In the genomic region with DNA sequence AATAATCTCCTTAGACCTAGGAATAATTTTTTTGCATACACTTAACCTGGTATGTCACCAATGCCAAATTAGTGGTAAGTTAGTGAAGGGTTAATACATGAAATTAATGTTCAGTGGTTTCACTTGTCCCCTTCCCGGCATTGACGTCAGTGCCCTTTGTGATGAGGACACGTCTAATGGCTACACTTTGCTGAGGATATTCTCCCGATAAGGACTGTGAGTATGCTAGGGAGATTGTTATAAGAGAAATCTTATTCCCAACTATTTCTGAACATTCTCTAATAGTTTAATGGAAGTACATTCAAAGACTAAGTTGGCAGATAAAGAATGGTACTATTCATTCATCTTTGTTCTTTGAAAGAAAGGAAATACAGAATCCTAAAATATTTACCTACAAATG, we compare ENCODE assay signal across 23 cellular contexts.
DNase-seq lines count a peak whose midpoint lies in the region; ATAC-seq and TF ChIP-seq lines count a peak whose summit lies in the region.
"Had no signal": no experiment of that assay in that cellular context is flagged by ENCODE, and none has a peak within 500 bp of the region (broad histone marks: within the 10 kb centered on the region; RNA-seq: fewer than 3 reads in every experiment).

No MANE protein-coding gene starts in this region.

- H3K27ac ChIP-seq in GM23248 (peak overlapping the region; percentile 68), heart left ventricle (peak overlapping the region in 11 of 12 donors; percentile 7 to 66 (median 46))
- H3K27ac ChIP-seq: ovary, right lobe of liver, RWPE1, thoracic aorta had no signal

- WGBS in GM23248 (ENCODE audit: low coverage in 1 of 2, low lambda C conversion rate in 2 of 2, missing lambda C conversion rate in 2 of 2), 2 experiments, result 62 to 63% methylated on average over 4 of the region's 4 CpGs
- WGBS in heart left ventricle, 4 donors, result 5 to 24% (median 15%) methylated on average over 4 of the region's 4 CpGs

- H3K9ac ChIP-seq in GM23248, result no peak overlapping the region

- H3K9me3 Mint-ChIP-seq in nephron progenitor cell, result peaks cover 10% of the 10 kb centered on the region
- no peaks in the 10 kb centered on the region for H3K9me3 Mint-ChIP-seq in activated CD4-positive, alpha-beta memory T cell treated with anti-CD3 and anti-CD28 coated beads for 36 hours
- H3K9me3 Mint-ChIP-seq: activated naive CD4-positive, alpha-beta T cell treated with anti-CD3 and anti-CD28 coated beads, Interleukin-2, amount 50 U/mL, for 24 hours; activated T-helper 1 cell treated with anti-CD3 and anti-CD28 coated beads, Interleukin-12 subunit alpha, Interleukin-12 subunit beta, Interleukin-2, Interleukin-4 antibody, amounts not matched to agents 30 ng/mL and 10 ng/mL and 1 ng/mL, durations not matched to agents 14 hours and 24 hours and 36 hours; CD4-positive, alpha-beta memory T cell had no signal

- peak overlapping the region; percentile 64 for H3K4me2 ChIP-seq in GM23248 (ENCODE audit: unreplicated experiment)

- H3K9me3 ChIP-seq in GM23248 (ENCODE audit: low read depth), result no peaks in the 10 kb centered on the region
- no peaks in the 10 kb centered on the region for H3K9me3 ChIP-seq in heart left ventricle
- H3K9me3 ChIP-seq: ovary, right lobe of liver, thoracic aorta had no signal

- no peak for TF ChIP-seq POLR2A in heart left ventricle (IDR thresholded peaks at IDR 0.05)

- CTCF ChIA-PET in activated CD4-positive, alpha-beta memory T cell treated with anti-CD3 and anti-CD28 coated beads for 36 hours (lab: Charles Lee), result no interaction called here

- DNase-seq in GM23248 (no peak), SK-MEL-5 (ENCODE audit: low read depth, low spot score) (peak; percentile 42), heart left ventricle (peak in 2 of 5 donors; percentile 29 to 82), nephron progenitor cell (no peak), OCI-M1 (lab: John Stamatoyannopoulos, UW) (no peak), NCI-H2081 (lab: John Stamatoyannopoulos, UW) (no peak)
- DNase-seq in activated CD4-positive, alpha-beta memory T cell treated with anti-CD3 and anti-CD28 coated beads for 36 hours, result no peak
- DNase-seq: activated CD8-positive, alpha-beta memory T cell treated with anti-CD3 and anti-CD28 coated beads, Interleukin-2, amount 10 ng/mL, durations not matched to agents 7 days and 5 days; aorta; CD4-positive, alpha-beta memory T cell; DMS79; effector memory CD4-positive, alpha-beta T cell; NCI-H187; NCI-H446 treated with DMSO at 0.1 percent for 48 hours; ovary; right lobe of liver had no signal

- H3K27me3 ChIP-seq in GM23248 (replicated peaks; ENCODE audit: insufficient read depth), result no peaks in the 10 kb centered on the region
- no peaks in the 10 kb centered on the region for H3K27me3 ChIP-seq in heart left ventricle
- H3K27me3 ChIP-seq: ovary, right lobe of liver had no signal

- no peak for TF ChIP-seq CTCF in heart left ventricle (IDR thresholded peaks at IDR 0.05)
- TF ChIP-seq CTCF in nephron progenitor cell (IDR thresholded peaks at IDR 0.05), result no peak

- intact Hi-C loops in heart left ventricle (cut with DNase I), result no loop called here
- intact Hi-C loops in activated CD4-positive, alpha-beta memory T cell treated with anti-CD3 and anti-CD28 coated beads for 36 hours (cut with micrococcal nuclease), result no loop called here

- peaks cover 42% of the 10 kb centered on the region for H3K4me1 Mint-ChIP-seq in nephron progenitor cell
- peaks cover 9% of the 10 kb centered on the region for H3K4me1 Mint-ChIP-seq in activated CD4-positive, alpha-beta memory T cell treated with anti-CD3 and anti-CD28 coated beads for 36 hours (ENCODE audit: low read depth)
- H3K4me1 Mint-ChIP-seq: activated naive CD4-positive, alpha-beta T cell treated with anti-CD3 and anti-CD28 coated beads, Interleukin-2, amount 50 U/mL, for 24 hours; CD4-positive, alpha-beta memory T cell had no signal

- no peaks in the 10 kb centered on the region for H3K9me2 ChIP-seq in GM23248 (ENCODE audit: insufficient read depth)

- no peaks in the 10 kb centered on the region for H3K79me2 ChIP-seq in GM23248 (ENCODE audit: insufficient read depth)

- H3K36me3 Mint-ChIP-seq in nephron progenitor cell (ENCODE audit: low read depth), result peaks cover 91% of the 10 kb centered on the region
- H3K36me3 Mint-ChIP-seq in activated CD4-positive, alpha-beta memory T cell treated with anti-CD3 and anti-CD28 coated beads for 36 hours, result no peaks in the 10 kb centered on the region
- H3K36me3 Mint-ChIP-seq: activated CD8-positive, alpha-beta memory T cell treated with anti-CD3 and anti-CD28 coated beads, Interleukin-2, amount 10 ng/mL, durations not matched to agents 7 days and 5 days; activated naive CD4-positive, alpha-beta T cell treated with anti-CD3 and anti-CD28 coated beads, Interleukin-2, amount 50 U/mL, for 24 hours; CD4-positive, alpha-beta memory T cell had no signal

- in situ Hi-C loops in GM23248 (cut with MboI) (no loop called here), SK-MEL-5 (cut with HindIII; ENCODE audit: low pct_unique_long_range_greater_than_20kb, low sequenced_read_pairs) (no loop called here)

- ATAC-seq in heart left ventricle, result peak; percentile 57 to 82 (median 75)
- no peak for ATAC-seq in HG02571 (IDR thresholded peaks at IDR 0.05; ENCODE audit: unreplicated experiment)
- ATAC-seq: activated CD8-positive, alpha-beta memory T cell treated with anti-CD3 and anti-CD28 coated beads, Interleukin-2, amount 10 ng/mL, durations not matched to agents 7 days and 5 days; GM12878; K562; right lobe of liver had no signal

- no peak overlapping the region for H3K4me3 Mint-ChIP-seq in nephron progenitor cell
- no peak overlapping the region for H3K4me3 Mint-ChIP-seq in activated CD4-positive, alpha-beta memory T cell treated with anti-CD3 and anti-CD28 coated beads for 36 hours
- H3K4me3 Mint-ChIP-seq: activated CD8-positive, alpha-beta memory T cell treated with anti-CD3 and anti-CD28 coated beads, Interleukin-2, amount 10 ng/mL, durations not matched to agents 7 days and 5 days; activated naive CD4-positive, alpha-beta T cell treated with anti-CD3 and anti-CD28 coated beads, Interleukin-2, amount 50 U/mL, for 24 hours; activated T-helper 1 cell treated with anti-CD3 and anti-CD28 coated beads, Interleukin-12 subunit alpha, Interleukin-12 subunit beta, Interleukin-2, Interleukin-4 antibody, amounts not matched to agents 30 ng/mL and 10 ng/mL and 1 ng/mL, durations not matched to agents 14 hours and 24 hours and 36 hours; CD4-positive, alpha-beta memory T cell had no signal

- no peaks in the 10 kb centered on the region for H3K27me3 Mint-ChIP-seq in nephron progenitor cell (ENCODE audit: low read depth, poor library complexity)
- H3K27me3 Mint-ChIP-seq in activated CD4-positive, alpha-beta memory T cell treated with anti-CD3 and anti-CD28 coated beads for 36 hours, result peaks cover 18% of the 10 kb centered on the region

- H3K4me1 ChIP-seq in GM23248 (ENCODE audit: insufficient read depth), result peaks cover 49% of the 10 kb centered on the region
- H3K4me1 ChIP-seq in heart left ventricle, result peaks cover 0 to 36% (median 17%) of the 10 kb centered on the region in 12 donors
- H3K4me1 ChIP-seq: right lobe of liver had no signal

- H3K4me3 ChIP-seq in GM23248 (no peak overlapping the region), heart left ventricle (no peak overlapping the region)
- H3K4me3 ChIP-seq: GM12878, K562, ovary, right lobe of liver, thoracic aorta had no signal

- H3K36me3 ChIP-seq in GM23248 (ENCODE audit: low read depth) (no peaks in the 10 kb centered on the region), heart left ventricle (peaks cover 0 to 60% (median 15%) of the 10 kb centered on the region in 9 donors)
- H3K36me3 ChIP-seq: ovary, right lobe of liver, thoracic aorta had no signal

- POLR2A ChIA-PET in activated CD4-positive, alpha-beta memory T cell treated with anti-CD3 and anti-CD28 coated beads for 36 hours (lab: Charles Lee), result no interaction called here

- no peaks in the 10 kb centered on the region for H4K20me1 ChIP-seq in GM23248 (ENCODE audit: insufficient read depth)

- peak overlapping the region; percentile 29 for H3K27ac Mint-ChIP-seq in nephron progenitor cell
- H3K27ac Mint-ChIP-seq in activated CD4-positive, alpha-beta memory T cell treated with anti-CD3 and anti-CD28 coated beads for 36 hours, result no peak overlapping the region
- H3K27ac Mint-ChIP-seq: activated CD8-positive, alpha-beta memory T cell treated with anti-CD3 and anti-CD28 coated beads, Interleukin-2, amount 10 ng/mL, durations not matched to agents 7 days and 5 days; activated naive CD4-positive, alpha-beta T cell treated with anti-CD3 and anti-CD28 coated beads, Interleukin-2, amount 50 U/mL, for 24 hours; activated T-helper 1 cell treated with anti-CD3 and anti-CD28 coated beads, Interleukin-12 subunit alpha, Interleukin-12 subunit beta, Interleukin-2, Interleukin-4 antibody, amounts not matched to agents 30 ng/mL and 10 ng/mL and 1 ng/mL, durations not matched to agents 14 hours and 24 hours and 36 hours had no signal

- no peak overlapping the region for H2AFZ ChIP-seq in GM23248

- H3F3A ChIP-seq in GM23248 (ENCODE audit: insufficient read depth), result peaks cover 37% of the 10 kb centered on the region
